ENCODE assay signal across 7 cellular contexts in genomic region chr6:111997078-111997862, GRCh38.
DNase-seq lines count a peak whose midpoint lies in the region; ATAC-seq and TF ChIP-seq lines count a peak whose summit lies in the region.

No MANE protein-coding gene starts in this region.

- ATAC-seq in HG03095 (IDR thresholded peaks at IDR 0.05; ENCODE audit: unreplicated experiment) = peak; percentile 42
- peak; percentile 73 to 76 for ATAC-seq in activated CD4-positive, CD25-positive, alpha-beta regulatory T cell treated with anti-CD3 and anti-CD28 coated beads, Interleukin-2, amount 50 U/mL, for 24 hours

- DNase-seq in GM13976 (ENCODE audit: low spot score) (peak; percentile 69), NCI-H345 treated with DMSO at 0.1 percent for 48 hours (lab: John Stamatoyannopoulos, UW; ENCODE audit: unreplicated experiment) (peak; percentile 72), kidney glomerular epithelial cell (lab: John Stamatoyannopoulos, UW) (peak; percentile 79)
- peak; percentile 77 for DNase-seq in central memory CD4-positive, alpha-beta T cell
- peak; percentile 74 to 75 for DNase-seq in stimulated activated CD4-positive, alpha-beta T cell treated with anti-CD3 and anti-CD28 coated beads, Interleukin-2, amount 100 ng/mL, for 48 hours

- peak; percentile 88 for TF ChIP-seq CTCF in GM13976 (IDR thresholded peaks at IDR 0.05; ENCODE audit: borderline replicate concordance, control extremely low read depth, extremely low read depth, insufficient read depth, missing control alignments)

- in situ Hi-C loops in GM13976 (cut with MboI; ENCODE audit: low sequenced_read_pairs, unreplicated experiment) = no loop called here

Comparison
In these comparisons a context has a peak if more than half of its experiments do, and no peak if none do; other contexts are left out.
1. Peak in every context shown above with its lines: DNase-seq and ATAC-seq.